ENCODE assay signal across 8 cellular contexts in the genomic region with DNA sequence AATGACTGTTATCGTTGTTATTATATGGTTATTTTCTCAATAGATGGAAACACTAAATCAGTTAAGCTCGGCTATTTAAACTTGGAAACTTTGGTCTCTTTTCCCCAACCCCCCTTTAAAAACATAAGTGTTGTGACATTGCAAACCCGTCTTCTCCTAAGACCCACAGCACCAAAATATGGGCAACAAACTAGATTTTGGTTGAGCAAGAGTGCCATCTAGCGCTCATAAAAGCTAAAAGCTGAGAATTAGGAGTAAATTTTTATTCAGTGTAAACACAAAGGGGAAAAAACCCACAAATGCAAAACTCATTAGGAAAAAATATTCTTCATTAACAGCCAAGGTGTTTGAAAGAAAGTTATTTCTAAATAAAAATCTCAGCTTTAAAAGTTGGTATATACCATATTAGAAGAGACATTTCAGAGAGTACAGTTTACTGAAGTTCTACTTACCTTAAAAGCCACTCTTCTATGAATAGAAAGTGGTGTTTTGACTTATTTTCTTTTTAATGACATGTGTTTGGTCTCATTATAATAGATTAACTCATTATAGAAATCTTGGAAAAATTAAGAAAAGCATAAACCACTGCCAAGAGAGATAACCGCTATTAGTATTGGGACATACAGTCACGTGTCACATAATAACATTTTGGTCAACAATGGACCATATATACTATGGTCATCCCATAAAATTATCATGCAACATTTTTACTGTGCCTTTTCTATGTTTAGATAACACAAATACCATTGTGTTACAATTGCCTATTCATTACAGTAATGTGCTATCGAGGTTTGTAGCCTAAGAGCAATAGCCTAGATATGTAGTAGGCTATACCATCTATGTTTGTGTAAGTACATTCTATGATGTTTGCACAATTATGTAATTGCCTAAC. TPM values are rescaled to one million over a fixed set of nuclear protein-coding genes. Genes with fewer than 3 reads are reported as not detected.
DNase-seq lines count a peak whose midpoint lies in the region; ATAC-seq and TF ChIP-seq lines count a peak whose summit lies in the region.

No MANE protein-coding gene starts in this region.

- no peaks in the 10 kb centered on the region for H3K36me3 Mint-ChIP-seq in activated naive CD8-positive, alpha-beta T cell treated with anti-CD3 and anti-CD28 coated beads for 36 hours

- no peaks in the 10 kb centered on the region for H3K27me3 Mint-ChIP-seq in activated naive CD8-positive, alpha-beta T cell treated with anti-CD3 and anti-CD28 coated beads for 36 hours

- CTCF ChIA-PET in OCI-LY7 (lab: Charles Lee; ENCODE audit: unreplicated experiment): interaction anchor here (0.6 to 1.0 kb wide), 2 partner anchors 267 to 515 kb away, joined by 3 read pairs; no protein-coding TSS in a partner anchor

- TF ChIP-seq CTCF in OCI-LY7 (conservative IDR thresholded peaks at IDR 0.05; ENCODE audit: low read length) (peak; percentile 92), heart right ventricle (IDR thresholded peaks at IDR 0.05) (peak; percentile 39 to 79 (median 68))

- in situ Hi-C loops in KBM-7 (cut with MboI; ENCODE audit: low pct_unique_long_range_greater_than_20kb, low sequenced_read_pairs): no loop called here

- H3K4me1 Mint-ChIP-seq in activated naive CD8-positive, alpha-beta T cell treated with anti-CD3 and anti-CD28 coated beads for 36 hours: peaks cover 24% of the 10 kb centered on the region

- POLR2A ChIA-PET in OCI-LY7 (lab: Charles Lee): interaction anchor here (0.6 to 1.7 kb wide), 9 partner anchors 17 to 533 kb away, joined by 3 to 6 read pairs (median 3); a partner anchor contains a TSS

- no peak overlapping the region for H3K4me3 Mint-ChIP-seq in activated naive CD8-positive, alpha-beta T cell treated with anti-CD3 and anti-CD28 coated beads for 36 hours

- no TSS peak for BruUV-seq in OCI-LY7 (replicated peaks; lab: Mats Ljungman, UMichigan)

- no peaks in the 10 kb centered on the region for H4K20me1 ChIP-seq in OCI-LY7 (ENCODE audit: insufficient read depth, low read length)

- H3K4me3 ChIP-seq in OCI-LY7 (ENCODE audit: low read depth, low read length, poor library complexity, severe bottlenecking) (no peak overlapping the region), heart right ventricle (no peak overlapping the region)

- intact Hi-C loops in OCI-LY7 (cut with micrococcal nuclease; ENCODE audit: unreplicated experiment) (loop anchor here (1.0 to 5.0 kb wide), 6 partner anchors 129 to 531 kb away; no protein-coding TSS in a partner anchor), heart right ventricle (cut with DNase I) (loop anchor here (1.0 to 10.0 kb wide), 19 partner anchors 69 to 531 kb away; a partner anchor contains a TSS)

- H3K9me3 Mint-ChIP-seq in activated naive CD8-positive, alpha-beta T cell treated with anti-CD3 and anti-CD28 coated beads for 36 hours: no peaks in the 10 kb centered on the region

- H3K4me1 ChIP-seq in OCI-LY7 (ENCODE audit: insufficient read depth, low read length, poor library complexity, severe bottlenecking) (peaks cover 54% of the 10 kb centered on the region), heart right ventricle (peaks cover 0 to 59% (median 45%) of the 10 kb centered on the region in 9 donors)

- ATAC-seq in heart right ventricle (peak in 7 of 8 donors; percentile 55 to 79 (median 70)), HG03108 (IDR thresholded peaks at IDR 0.05; ENCODE audit: unreplicated experiment) (no peak), HG02678 (IDR thresholded peaks at IDR 0.05; ENCODE audit: unreplicated experiment) (no peak)

- H3K27ac Mint-ChIP-seq in activated naive CD8-positive, alpha-beta T cell treated with anti-CD3 and anti-CD28 coated beads for 36 hours: no peak overlapping the region

- H3K9me2 ChIP-seq in OCI-LY7 (ENCODE audit: insufficient read depth, low read length): no peaks in the 10 kb centered on the region

- no peaks in the 10 kb centered on the region for H3K27me3 ChIP-seq in heart right ventricle

- H3K27ac ChIP-seq in OCI-LY7 (ENCODE audit: low read depth, low read length, poor library complexity, severe bottlenecking): no peak overlapping the region
- peak overlapping the region in 1 of 10 donors; percentile 25 for H3K27ac ChIP-seq in heart right ventricle

- H3K79me2 ChIP-seq in OCI-LY7 (ENCODE audit: insufficient read depth, low read depth, low read length): peaks cover 30% of the 10 kb centered on the region; the same call in 1 of the 2 replicates

- peak; percentile 69 for DNase-seq in DMS153 treated with DMSO at 0.1 percent for 48 hours (lab: John Stamatoyannopoulos, UW; ENCODE audit: unreplicated experiment)
- peak; percentile 82 for DNase-seq in KBM-7
- peak; percentile 82 for DNase-seq in OCI-LY7 (ENCODE audit: low spot score)
- peak; percentile 26 for DNase-seq in activated naive CD8-positive, alpha-beta T cell treated with anti-CD3 and anti-CD28 coated beads for 36 hours
- DNase-seq in heart right ventricle: peak in 1 of 2 donors; percentile 68
- peak; percentile 67 for DNase-seq in retina

- H3K9me3 ChIP-seq in OCI-LY7 (ENCODE audit: low read length) (no peaks in the 10 kb centered on the region), heart right ventricle (no peaks in the 10 kb centered on the region)

- H2AFZ ChIP-seq in OCI-LY7 (ENCODE audit: low read length): no peak overlapping the region; the same call in 1 of the 2 replicates

- WGBS in heart right ventricle, 2 donors: 44 to 45% methylated on average over 7 of the region's 7 CpGs

- H3K36me3 ChIP-seq in OCI-LY7 (ENCODE audit: insufficient read depth, low read length) (no peaks in the 10 kb centered on the region), heart right ventricle (no peaks in the 10 kb centered on the region)

- H3K4me2 ChIP-seq in OCI-LY7 (ENCODE audit: low read length): peak overlapping the region; percentile 40

RNA-seq across cellular contexts. Expression of a gene that starts 21.1 kb away (rescaled TPM):
- total RNA-seq in OCI-LY7 (2014; rRNA removed; shearing (Covaris generic)): 7.7 and 10.8 TPM in 2 replicates
- 13.8 and 14.8 TPM in 2 replicates for total RNA-seq in OCI-LY7 (2022)
- 1 to 10 TPM; 8.7 to 8.9 TPM for total RNA-seq in activated naive CD8-positive, alpha-beta T cell treated with anti-CD3 and anti-CD28 coated beads for 36 hours
- 10 to 100 TPM; 30.4 to 62.8 (median 37.7) TPM for total RNA-seq in heart right ventricle
- polyA plus RNA-seq in heart right ventricle: 10 to 100 TPM; 16.2 to 51.0 TPM

RNA-seq across cellular contexts. Expression of a gene that starts 21.7 kb away (rescaled TPM):
- 22.7 and 26.7 TPM in 2 replicates for total RNA-seq in OCI-LY7 (2014; rRNA removed; shearing (Covaris generic))
- total RNA-seq in OCI-LY7 (2022) (22.5 and 28.2 TPM in 2 replicates), heart right ventricle (10 to 100 TPM in 5 of 10 donors, 1 to 10 TPM in 5; 6.0 to 11.4 (median 9.6) TPM)
- 10 to 100 TPM; 22.4 to 25.1 TPM for total RNA-seq in activated naive CD8-positive, alpha-beta T cell treated with anti-CD3 and anti-CD28 coated beads for 36 hours
- 10 to 100 TPM in 1 of 2 donors, 1 to 10 TPM in 1; 4.2 to 17.4 TPM for polyA plus RNA-seq in heart right ventricle

Comparison
In these comparisons a context has a peak if more than half of its experiments do, and no peak if none do; other contexts are left out.
1. ATAC-seq: peak in heart right ventricle (7 of 8); none in HG03108 (single experiment) and HG02678 (single experiment).